Comparison of ENCODE assay signal across 25 cellular contexts in the genomic region with DNA sequence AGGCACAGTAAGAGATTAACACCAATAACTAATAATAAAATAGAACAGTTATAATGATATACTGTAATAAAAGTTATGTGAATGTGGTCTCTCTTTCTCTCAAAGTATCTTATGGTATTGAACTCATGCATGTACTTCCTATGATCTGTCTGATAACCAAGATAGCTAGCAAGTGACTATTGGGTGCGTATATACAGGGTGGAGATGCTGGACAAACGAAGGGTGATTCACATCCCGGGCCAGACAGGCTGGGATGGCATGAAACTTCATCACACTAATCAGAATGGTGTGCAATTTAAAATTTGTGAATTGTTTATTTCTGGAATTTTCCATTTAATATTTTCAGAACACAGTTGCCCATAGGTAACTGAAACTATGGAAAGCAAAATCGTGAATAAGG.
"Had no signal": no experiment of that assay in that cellular context is flagged by ENCODE, and none has a peak within 500 bp of the region (broad histone marks: within the 10 kb centered on the region; RNA-seq: fewer than 3 reads in every experiment).

No MANE protein-coding gene starts in this region.

- DNase-seq: IMR-90, Karpas-422, KG1, MG63, NCI-H1092, NCI-H1105 treated with DMSO at 0.1 percent for 48 hours, NCI-H1417 treated with DMSO at 0.1 percent for 48 hours, NCI-H146, NCI-H1694 treated with DMSO at 0.1 percent for 48 hours, NCI-H1930, NCI-H2081, NCI-H2107, NCI-H226, NCI-H446, NCI-H510A, NCI-H524 treated with DMSO at 0.1 percent for 48 hours, NCI-H69, NCI-H774, SHP77 treated with DMSO at 0.1 percent for 48 hours had no signal

- H3K4me3 ChIP-seq: MG63, SJSA1, SK-N-MC had no signal

- H3K9me3 ChIP-seq: MG63, SJSA1 had no signal

- H3K36me3 ChIP-seq: MG63, SJSA1 had no signal

- ATAC-seq: Panc1, Right ventricle myocardium inferior had no signal

- H3K27ac ChIP-seq: HL-60, RWPE1, SJSA1, SK-N-MC had no signal

- H3K27me3 ChIP-seq: MG63, SJSA1 had no signal
